ENCODE assay signal across 8 cellular contexts in genomic region chr17:50425682-50426471, GRCh38. TPM values are rescaled to one million over a fixed set of nuclear protein-coding genes. Genes with fewer than 3 reads are reported as not detected.
A peak's percentile ranks its signal among the peaks of the same experiment; 100 is the strongest.
DNase-seq lines count a peak whose midpoint lies in the region; ATAC-seq and TF ChIP-seq lines count a peak whose summit lies in the region.

A gene with protein sequence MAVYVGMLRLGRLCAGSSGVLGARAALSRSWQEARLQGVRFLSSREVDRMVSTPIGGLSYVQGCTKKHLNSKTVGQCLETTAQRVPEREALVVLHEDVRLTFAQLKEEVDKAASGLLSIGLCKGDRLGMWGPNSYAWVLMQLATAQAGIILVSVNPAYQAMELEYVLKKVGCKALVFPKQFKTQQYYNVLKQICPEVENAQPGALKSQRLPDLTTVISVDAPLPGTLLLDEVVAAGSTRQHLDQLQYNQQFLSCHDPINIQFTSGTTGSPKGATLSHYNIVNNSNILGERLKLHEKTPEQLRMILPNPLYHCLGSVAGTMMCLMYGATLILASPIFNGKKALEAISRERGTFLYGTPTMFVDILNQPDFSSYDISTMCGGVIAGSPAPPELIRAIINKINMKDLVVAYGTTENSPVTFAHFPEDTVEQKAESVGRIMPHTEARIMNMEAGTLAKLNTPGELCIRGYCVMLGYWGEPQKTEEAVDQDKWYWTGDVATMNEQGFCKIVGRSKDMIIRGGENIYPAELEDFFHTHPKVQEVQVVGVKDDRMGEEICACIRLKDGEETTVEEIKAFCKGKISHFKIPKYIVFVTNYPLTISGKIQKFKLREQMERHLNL (plus strand): TSS chr17:50426218. CDS start chr17:50426262, 44 bp downstream.

- WGBS in gastroesophageal sphincter (ENCODE audit: low coverage in 1 of 2), 2 donors = no CpG with 5 or more reads among the region's 70 CpGs

- H3K4me2 ChIP-seq in osteoblast (ENCODE audit: insufficient read depth, low read length) = peak within 1 kb of the TSS; percentile 93

- TF ChIP-seq CTCF in GM13976 (IDR thresholded peaks at IDR 0.05; ENCODE audit: borderline replicate concordance, control extremely low read depth, extremely low read depth, insufficient read depth, missing control alignments) (no peak), RWPE2 (IDR thresholded peaks at IDR 0.05; ENCODE audit: poor library complexity, severe bottlenecking) (no peak), gastroesophageal sphincter (IDR thresholded peaks at IDR 0.05) (no peak), osteoblast (IDR thresholded peaks at IDR 0.05; ENCODE audit: extremely low read depth, low read depth, low read length) (no peak)

- H3K4me1 ChIP-seq in RWPE2 (ENCODE audit: insufficient read depth, poor library complexity, severe bottlenecking) (peaks cover 55% of the 10 kb centered on the region), gastroesophageal sphincter (peaks cover 0 to 57% (median 10%) of the 10 kb centered on the region in 3 donors), osteoblast (ENCODE audit: insufficient read depth, low read length) (peaks cover 50% of the 10 kb centered on the region)

- H3K79me2 ChIP-seq in osteoblast (ENCODE audit: insufficient read depth, low read length) = peaks cover 31% of the 10 kb centered on the region

- H3K27me3 ChIP-seq in RWPE2 (ENCODE audit: insufficient read depth, poor library complexity, severe bottlenecking) = no peaks in the 10 kb centered on the region
- no peaks in the 10 kb centered on the region for H3K27me3 ChIP-seq in gastroesophageal sphincter
- no peaks in the 10 kb centered on the region for H3K27me3 ChIP-seq in osteoblast (ENCODE audit: insufficient read depth, low read length)

- in situ Hi-C loops in GM13976 (cut with MboI; ENCODE audit: low sequenced_read_pairs, unreplicated experiment) = no loop called here

- H3K36me3 ChIP-seq in RWPE2 (ENCODE audit: low read depth) (peaks cover 30% of the 10 kb centered on the region), gastroesophageal sphincter (no peaks in the 10 kb centered on the region), osteoblast (ENCODE audit: insufficient read depth, low read length) (no peaks in the 10 kb centered on the region)

- peak within 1 kb of the TSS; percentile 92 for H3K27ac ChIP-seq in RWPE2 (ENCODE audit: poor library complexity, severe bottlenecking)
- H3K27ac ChIP-seq in gastroesophageal sphincter = peak within 1 kb of the TSS; percentile 55 to 86 (median 82)
- H3K27ac ChIP-seq in osteoblast (ENCODE audit: low read depth, low read length) = peak within 1 kb of the TSS; percentile 72
- H3K27ac ChIP-seq in temporal lobe (ENCODE audit: low read depth, low read length) = peak within 1 kb of the TSS; percentile 7

- peaks cover 3% of the 10 kb centered on the region for H4K20me1 ChIP-seq in osteoblast (ENCODE audit: insufficient read depth, low read length)

- peak within 1 kb of the TSS; percentile 68 for H3K4me3 ChIP-seq in RWPE2 (ENCODE audit: severe bottlenecking)
- peak within 1 kb of the TSS; percentile 77 to 80 for H3K4me3 ChIP-seq in gastroesophageal sphincter
- H3K4me3 ChIP-seq in osteoblast (ENCODE audit: insufficient read depth, low read length) = peak within 1 kb of the TSS; percentile 77

- ATAC-seq in HG02981 (IDR thresholded peaks at IDR 0.05; ENCODE audit: unreplicated experiment) = peak; percentile 60
- peak; percentile 59 for ATAC-seq in RWPE2 (ENCODE audit: low read depth)
- peak; percentile 90 for ATAC-seq in gastroesophageal sphincter
- ATAC-seq in HG03378 (IDR thresholded peaks at IDR 0.05; ENCODE audit: unreplicated experiment) = no peak

- TF ChIP-seq EP300 in gastroesophageal sphincter (IDR thresholded peaks at IDR 0.05) = no peak

- peak in 1 of 2 donors; percentile 21 for TF ChIP-seq POLR2A in gastroesophageal sphincter (IDR thresholded peaks at IDR 0.05)

- H3K9me3 ChIP-seq in RWPE2 (ENCODE audit: severe bottlenecking) (no peaks in the 10 kb centered on the region), gastroesophageal sphincter (no peaks in the 10 kb centered on the region), osteoblast (ENCODE audit: low read depth, low read length) (no peaks in the 10 kb centered on the region)

- H2AFZ ChIP-seq in osteoblast (ENCODE audit: low read length) = peak within 1 kb of the TSS; percentile 93

- DNase-seq in GM13976 (ENCODE audit: low spot score) (peak; percentile 93), RWPE2 (ENCODE audit: low spot score) (peak; percentile 80), osteoblast (ENCODE audit: insufficient read length, low spot score, missing footprints) (peak; percentile 96)
- peak; percentile 92 for DNase-seq in activated effector memory CD4-positive, alpha-beta T cell treated with anti-CD3 and anti-CD28 coated beads, Interleukin-2, amount 50 U/mL, for 16 hours

RNA-seq across cellular contexts. Expression of the gene that starts here (rescaled TPM):
- total RNA-seq in gastroesophageal sphincter (10 to 100 TPM; 11.5 to 23.3 (median 16.1) TPM), osteoblast (60.1 and 63.0 TPM in 2 replicates), temporal lobe (3.0 TPM)

Comparison
In these comparisons a context has a peak if more than half of its experiments do, and no peak if none do; other contexts are left out.
1. H3K27ac ChIP-seq: peak in every context shown above with its lines; median percentile 92 in RWPE2; 82 in gastroesophageal sphincter; 72 in osteoblast; 7 in temporal lobe.